In genomic region chrX:15834827-15835595, GRCh38 we compare ENCODE assay signal across 1 cellular context.
TF ChIP-seq lines count a peak whose summit lies in the region.

No MANE protein-coding gene starts in this region.

TF ChIP-seq in IMR-90, 13 proteins besides CTCF, POLR2A, EP300 and RAD21:
- TF ChIP-seq BHLHE40 (IDR thresholded peaks at IDR 0.05; ENCODE audit: low read depth, low read length) (no peak), RCOR1 (IDR thresholded peaks at IDR 0.05; ENCODE audit: insufficient replicate concordance, low read length) (no peak), RFX5 (IDR thresholded peaks at IDR 0.05; ENCODE audit: low read depth, low read length) (no peak), NFE2L2 (IDR thresholded peaks at IDR 0.05; ENCODE audit: low read depth, low read length) (no peak), CHD1 (IDR thresholded peaks at IDR 0.05; ENCODE audit: low read depth, low read length) (no peak), MAFK (IDR thresholded peaks at IDR 0.05; ENCODE audit: low read depth, low read length) (no peak), MAZ (IDR thresholded peaks at IDR 0.05; ENCODE audit: borderline replicate concordance, low read depth, low read length) (no peak), MXI1 (IDR thresholded peaks at IDR 0.05; ENCODE audit: borderline replicate concordance, low read depth, low read length) (no peak), FOS (IDR thresholded peaks at IDR 0.05; ENCODE audit: low read depth, low read length) (no peak), USF2 (IDR thresholded peaks at IDR 0.05; ENCODE audit: low read depth, low read length) (no peak), ELK1 (IDR thresholded peaks at IDR 0.05; ENCODE audit: borderline replicate concordance, low read depth, low read length) (no peak), SMC3 (IDR thresholded peaks at IDR 0.05; ENCODE audit: low read depth, low read length) (no peak), CEBPB (IDR thresholded peaks at IDR 0.05; ENCODE audit: low read depth, low read length) (no peak)
